Comparison of ENCODE assay signal across 8 cellular contexts in the genomic region with DNA sequence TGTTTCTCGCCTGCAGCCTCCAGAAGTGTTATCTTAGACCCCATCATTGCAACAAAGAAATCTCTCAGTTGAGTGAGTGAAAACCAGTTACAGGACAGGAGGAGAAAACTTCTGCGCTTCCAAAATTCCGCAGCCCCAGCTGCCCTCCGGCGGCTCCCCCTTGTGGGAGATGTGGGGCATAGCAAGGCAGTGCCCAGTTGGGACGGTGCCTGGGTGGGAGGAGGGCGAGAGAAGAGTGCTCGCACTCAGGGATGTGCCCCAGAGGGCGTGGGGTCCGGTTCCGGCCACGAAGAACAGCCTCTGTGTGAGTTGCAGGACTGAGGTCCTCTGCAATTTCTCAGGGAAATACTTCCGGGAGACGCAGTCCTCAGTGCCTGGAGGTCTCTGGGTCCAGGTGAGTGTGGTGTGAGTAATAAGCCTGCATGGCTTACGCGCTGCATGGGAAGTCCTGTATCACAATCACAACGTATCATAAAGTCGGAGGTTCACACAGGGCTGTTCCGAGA.
DNase-seq lines count a peak whose midpoint lies in the region; ATAC-seq and TF ChIP-seq lines count a peak whose summit lies in the region.

No MANE protein-coding gene starts in this region.

- TF ChIP-seq CTCF in MM.1S (IDR thresholded peaks at IDR 0.05; ENCODE audit: low read length) = peak; percentile 94
- peak in 2 of 3 experiments; percentile 98 for TF ChIP-seq CTCF in esophagus muscularis mucosa (IDR thresholded peaks at IDR 0.05)

- peak; percentile 83 for DNase-seq in GM03348 (ENCODE audit: low spot score)
- peak; percentile 90 for DNase-seq in GM23248
- DNase-seq in MM.1S = peak; percentile 46
- peak; percentile 52 for DNase-seq in activated CD8-positive, alpha-beta T cell treated with anti-CD3 and anti-CD28 coated beads, Interleukin-2, amount 10 ng/mL, durations not matched to agents 7 days and 5 days
- peak; percentile 94 for DNase-seq in esophagus muscularis mucosa (ENCODE audit: extremely low spot score)
- peak in 48 of 49 donors; percentile 6 to 83 (median 68) for DNase-seq in substantia nigra (lab: John Stamatoyannopoulos, UW)
- DNase-seq in NCI-H2029 treated with DMSO at 0.1 percent for 48 hours (lab: John Stamatoyannopoulos, UW) = no peak

- no peak for TF ChIP-seq POLR2A in esophagus muscularis mucosa (IDR thresholded peaks at IDR 0.05; ENCODE audit: low read depth)

- H2AFZ ChIP-seq in GM23248 (0 out of 2 replicates have a peak overlapping the region, but pooled peaks have one; percentile 32), MM.1S (ENCODE audit: low read length) (peak overlapping the region; percentile 40; the same call in 1 of the 2 replicates)

- peak; percentile 79 for ATAC-seq in activated CD8-positive, alpha-beta T cell treated with anti-CD3 and anti-CD28 coated beads, Interleukin-2, amount 10 ng/mL, durations not matched to agents 7 days and 5 days

- no peaks in the 10 kb centered on the region for H3K36me3 Mint-ChIP-seq in activated CD8-positive, alpha-beta T cell treated with anti-CD3 and anti-CD28 coated beads, Interleukin-2, amount 10 ng/mL, durations not matched to agents 7 days and 5 days (ENCODE audit: low read depth)

- H3K27ac ChIP-seq in GM23248 (peak overlapping the region; percentile 89), MM.1S (ENCODE audit: low read length) (no peak overlapping the region), esophagus muscularis mucosa (replicated peaks in 1 of 4) (peak overlapping the region; percentile 77 to 82 (median 78)), muscle layer of duodenum (ENCODE audit: low read length) (peak overlapping the region; percentile 74), substantia nigra (ENCODE audit: low read depth, low read length, poor library complexity, severe bottlenecking) (peak overlapping the region; percentile 85)

- H3K4me1 ChIP-seq in GM23248 (ENCODE audit: insufficient read depth) (peaks cover 76% of the 10 kb centered on the region), MM.1S (ENCODE audit: low read length) (no peaks in the 10 kb centered on the region), esophagus muscularis mucosa (peaks cover 18 to 63% (median 55%) of the 10 kb centered on the region in 4 donors), muscle layer of duodenum (ENCODE audit: control insufficient read depth in 1 of 2, insufficient read depth in 2 of 2, low read length in 2 of 2) (peaks cover 0 to 13% of the 10 kb centered on the region in 2 donors)

- WGBS in GM23248 (ENCODE audit: low coverage in 1 of 2, low lambda C conversion rate in 2 of 2, missing lambda C conversion rate in 2 of 2), 2 experiments = 7 to 8% methylated on average over 19 of the region's 19 CpGs
- 16% methylated on average over 19 of the region's 19 CpGs for WGBS in esophagus muscularis mucosa

- in situ Hi-C loops in GM23248 (cut with MboI) = loop anchor here (5.0 to 10.0 kb wide), 3 partner anchors 106 to 548 kb away; no protein-coding TSS in a partner anchor

- H3K9me3 Mint-ChIP-seq in activated CD8-positive, alpha-beta T cell treated with anti-CD3 and anti-CD28 coated beads, Interleukin-2, amount 10 ng/mL, durations not matched to agents 7 days and 5 days (ENCODE audit: insufficient read depth) = no peaks in the 10 kb centered on the region

- H3K4me2 ChIP-seq in GM23248 (ENCODE audit: unreplicated experiment) (peak overlapping the region; percentile 93), MM.1S (ENCODE audit: low read depth, low read length) (0 out of 2 replicates have a peak overlapping the region, but pooled peaks have one; percentile 13)

- H4K20me1 ChIP-seq in GM23248 (ENCODE audit: insufficient read depth) = no peaks in the 10 kb centered on the region
- H4K20me1 ChIP-seq in MM.1S (ENCODE audit: insufficient read depth, low read length) = no peaks in the 10 kb centered on the region

- H3F3A ChIP-seq in GM23248 (ENCODE audit: insufficient read depth) (peaks cover 92% of the 10 kb centered on the region), MM.1S (ENCODE audit: insufficient read depth, low read length) (no peaks in the 10 kb centered on the region)

- no peaks in the 10 kb centered on the region for H3K9me3 ChIP-seq in GM23248 (ENCODE audit: low read depth)
- H3K9me3 ChIP-seq in MM.1S (replicated peaks; ENCODE audit: insufficient read depth, low read length) = no peaks in the 10 kb centered on the region
- no peaks in the 10 kb centered on the region for H3K9me3 ChIP-seq in esophagus muscularis mucosa
- H3K9me3 ChIP-seq in muscle layer of duodenum (ENCODE audit: control insufficient read depth in 1 of 2, low read length in 2 of 2) = no peaks in the 10 kb centered on the region

- H3K36me3 ChIP-seq in GM23248 (ENCODE audit: low read depth) (no peaks in the 10 kb centered on the region; the same call in 1 of the 2 replicates), MM.1S (replicated peaks; ENCODE audit: insufficient read depth, low read length) (no peaks in the 10 kb centered on the region), esophagus muscularis mucosa (no peaks in the 10 kb centered on the region), muscle layer of duodenum (ENCODE audit: control insufficient read depth in 1 of 2, insufficient read depth in 2 of 2, low read length in 2 of 2) (no peaks in the 10 kb centered on the region)

- POLR2A ChIA-PET in activated CD8-positive, alpha-beta T cell treated with anti-CD3 and anti-CD28 coated beads, Interleukin-2, amount 10 ng/mL, durations not matched to agents 7 days and 5 days (lab: Charles Lee) = no interaction called here

- H3K4me3 Mint-ChIP-seq in activated CD8-positive, alpha-beta T cell treated with anti-CD3 and anti-CD28 coated beads, Interleukin-2, amount 10 ng/mL, durations not matched to agents 7 days and 5 days = no peak overlapping the region

- intact Hi-C loops in esophagus muscularis mucosa (cut with DNase I) = loop anchor here (5.0 to 10.0 kb wide), 6 partner anchors 56 to 546 kb away; no protein-coding TSS in a partner anchor

- H3K27me3 ChIP-seq in GM23248 (replicated peaks; ENCODE audit: insufficient read depth) (no peaks in the 10 kb centered on the region), MM.1S (replicated peaks; ENCODE audit: insufficient read depth, low read length) (no peaks in the 10 kb centered on the region), esophagus muscularis mucosa (no peaks in the 10 kb centered on the region), muscle layer of duodenum (ENCODE audit: low read depth, low read length) (no peaks in the 10 kb centered on the region)

- H3K27me3 Mint-ChIP-seq in activated CD8-positive, alpha-beta T cell treated with anti-CD3 and anti-CD28 coated beads, Interleukin-2, amount 10 ng/mL, durations not matched to agents 7 days and 5 days (ENCODE audit: low read depth) = peaks cover 19% of the 10 kb centered on the region

- H3K9ac ChIP-seq in GM23248 (peak overlapping the region; percentile 87), MM.1S (ENCODE audit: low read length) (no peak overlapping the region)

- no peak overlapping the region for H3K27ac Mint-ChIP-seq in activated CD8-positive, alpha-beta T cell treated with anti-CD3 and anti-CD28 coated beads, Interleukin-2, amount 10 ng/mL, durations not matched to agents 7 days and 5 days

- H3K4me3 ChIP-seq in GM23248 (peak overlapping the region; percentile 80), MM.1S (ENCODE audit: low read length) (no peak overlapping the region), esophagus muscularis mucosa (peak overlapping the region; percentile 46 to 60 (median 56)), muscle layer of duodenum (ENCODE audit: low read depth in 1 of 2, low read length in 2 of 2) (peak overlapping the region; percentile 63 to 71)

- H3K79me2 ChIP-seq in GM23248 (ENCODE audit: insufficient read depth) = peaks cover 82% of the 10 kb centered on the region
- no peaks in the 10 kb centered on the region for H3K79me2 ChIP-seq in MM.1S (ENCODE audit: low read length)

- H3K9me2 ChIP-seq in GM23248 (ENCODE audit: insufficient read depth) (no peaks in the 10 kb centered on the region), MM.1S (replicated peaks; ENCODE audit: insufficient read depth, low read length) (no peaks in the 10 kb centered on the region)

- CTCF ChIA-PET in activated CD8-positive, alpha-beta T cell treated with anti-CD3 and anti-CD28 coated beads, Interleukin-2, amount 10 ng/mL, durations not matched to agents 7 days and 5 days (lab: Charles Lee) = interaction anchor here (0.8 to 4.5 kb wide), 7 partner anchors 11 to 684 kb away, joined by 3 to 35 read pairs (median 3); no protein-coding TSS in a partner anchor

- TF ChIP-seq EP300 in esophagus muscularis mucosa (IDR thresholded peaks at IDR 0.05) = no peak

- no peaks in the 10 kb centered on the region for H3K4me1 Mint-ChIP-seq in activated CD8-positive, alpha-beta T cell treated with anti-CD3 and anti-CD28 coated beads, Interleukin-2, amount 10 ng/mL, durations not matched to agents 7 days and 5 days (ENCODE audit: low read depth)
